1 cellular context compared by ENCODE assay signal in genomic region chr12:120468271-120468845, GRCh38.
TF ChIP-seq lines count a peak whose summit lies in the region.

No MANE protein-coding gene starts in this region.

TF ChIP-seq in HepG2, 621 proteins besides CTCF, POLR2A, EP300 and RAD21 (continued from another document and continues in another):
- TF ChIP-seq ZMAT5 (CRISPR knock-in tag; IDR thresholded peaks at IDR 0.05; ENCODE audit: borderline replicate concordance, low read depth): no peak
- no peak for TF ChIP-seq ZNF792 (CRISPR knock-in tag; IDR thresholded peaks at IDR 0.05)
- no peak for TF ChIP-seq ZNF546 (CRISPR knock-in tag; conservative IDR thresholded peaks at IDR 0.05)
- TF ChIP-seq ZNF224 (CRISPR knock-in tag; IDR thresholded peaks at IDR 0.05): no peak
- no peak for TF ChIP-seq DBP (CRISPR knock-in tag; IDR thresholded peaks at IDR 0.05; ENCODE audit: not compliant biosample characterization)
- TF ChIP-seq ZNF362 (CRISPR knock-in tag; IDR thresholded peaks at IDR 0.05; ENCODE audit: borderline replicate concordance): no peak
- no peak for TF ChIP-seq ZBTB34 (CRISPR knock-in tag; IDR thresholded peaks at IDR 0.05)
- peak; percentile 50 for TF ChIP-seq ZNF687 (CRISPR knock-in tag; IDR thresholded peaks at IDR 0.05)
- TF ChIP-seq SPEN (CRISPR knock-in tag; IDR thresholded peaks at IDR 0.05; ENCODE audit: low read depth): no peak
- TF ChIP-seq ZKSCAN8 (CRISPR knock-in tag; IDR thresholded peaks at IDR 0.05; ENCODE audit: borderline replicate concordance): no peak
- no peak for TF ChIP-seq TBP (CRISPR knock-in tag; IDR thresholded peaks at IDR 0.05)
- 0 out of 2 replicates have a peak, but pooled peaks have one; percentile 16 for TF ChIP-seq CSRNP1 (CRISPR knock-in tag; IDR thresholded peaks at IDR 0.05)
- TF ChIP-seq ZNF501 (CRISPR knock-in tag; IDR thresholded peaks at IDR 0.05): peak; percentile 45; the same call in 1 of the 2 replicates
- TF ChIP-seq ZNF782 (CRISPR knock-in tag; IDR thresholded peaks at IDR 0.05; ENCODE audit: borderline replicate concordance): no peak
- TF ChIP-seq KAT8 (CRISPR knock-in tag; IDR thresholded peaks at IDR 0.05): no peak
- no peak for TF ChIP-seq CREB1 (IDR thresholded peaks at IDR 0.05)
- TF ChIP-seq CREB1 (CRISPR knock-in tag; IDR thresholded peaks at IDR 0.05): no peak
- no peak for TF ChIP-seq CCAR2 (optimal IDR thresholded peaks at IDR 0.05; ENCODE audit: low read depth, low read length)
- no peak for TF ChIP-seq WIZ (CRISPR knock-in tag; IDR thresholded peaks at IDR 0.05)
- no peak for TF ChIP-seq ZNF577 (CRISPR knock-in tag; IDR thresholded peaks at IDR 0.05; ENCODE audit: borderline replicate concordance, low read depth)
- TF ChIP-seq ZNF547 (CRISPR knock-in tag; IDR thresholded peaks at IDR 0.05): no peak
- no peak for TF ChIP-seq HNF4A (CRISPR knock-in tag; IDR thresholded peaks at IDR 0.05)
- TF ChIP-seq KDM1A (CRISPR knock-in tag; IDR thresholded peaks at IDR 0.05): no peak
- TF ChIP-seq SNAPC5 (CRISPR knock-in tag; IDR thresholded peaks at IDR 0.05; ENCODE audit: borderline replicate concordance): no peak
- no peak for TF ChIP-seq PHF20 (CRISPR knock-in tag; IDR thresholded peaks at IDR 0.05)
- no peak for TF ChIP-seq SYNCRIP (IDR thresholded peaks at IDR 0.05; ENCODE audit: insufficient read depth, low read depth, low read length)
- TF ChIP-seq THAP9 (CRISPR knock-in tag; IDR thresholded peaks at IDR 0.05; ENCODE audit: borderline replicate concordance): 0 out of 2 replicates have a peak, but pooled peaks have one; percentile 47
- TF ChIP-seq ELF4 (CRISPR knock-in tag; IDR thresholded peaks at IDR 0.05; ENCODE audit: borderline replicate concordance): no peak
- 0 out of 2 replicates have a peak, but pooled peaks have one; percentile 41 for TF ChIP-seq GLI4 (CRISPR knock-in tag; IDR thresholded peaks at IDR 0.05; ENCODE audit: borderline replicate concordance)
- no peak for TF ChIP-seq FOXO4 (CRISPR knock-in tag; conservative IDR thresholded peaks at IDR 0.05)
- no peak for TF ChIP-seq ZBTB26 (CRISPR knock-in tag; IDR thresholded peaks at IDR 0.05; ENCODE audit: borderline replicate concordance)
- no peak for TF ChIP-seq ZNF235 (CRISPR knock-in tag; IDR thresholded peaks at IDR 0.05; ENCODE audit: borderline replicate concordance)
- TF ChIP-seq GLMP (CRISPR knock-in tag; IDR thresholded peaks at IDR 0.05; ENCODE audit: borderline replicate concordance): no peak
- TF ChIP-seq ZNF777 (CRISPR knock-in tag; IDR thresholded peaks at IDR 0.05): no peak
- TF ChIP-seq MXD4 (CRISPR knock-in tag; IDR thresholded peaks at IDR 0.05): no peak
- TF ChIP-seq ZNF691 (CRISPR knock-in tag; IDR thresholded peaks at IDR 0.05; ENCODE audit: borderline replicate concordance, low read depth): no peak
- TF ChIP-seq ZNF160 (CRISPR knock-in tag; IDR thresholded peaks at IDR 0.05): no peak
